ENCODE assay signal across 27 cellular contexts in the genomic region with DNA sequence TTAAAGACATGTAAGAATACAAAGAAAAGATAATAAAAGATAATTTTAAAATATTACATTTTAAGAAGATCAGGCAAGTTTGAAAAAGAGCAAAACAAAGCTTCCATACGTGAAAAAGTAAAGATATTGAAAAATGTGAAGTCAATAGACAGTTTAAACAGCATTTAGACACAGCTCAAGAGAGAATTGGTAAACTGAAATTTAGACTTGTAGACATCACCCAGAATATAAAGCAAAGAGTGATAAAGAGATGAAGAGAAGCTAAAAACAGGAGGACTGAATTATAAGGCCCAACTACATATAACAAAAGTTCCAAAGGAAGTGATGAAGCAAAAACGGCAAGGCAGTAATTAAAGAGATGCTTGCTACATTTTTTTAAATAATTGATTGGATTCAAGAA. TPM values are rescaled to one million over a fixed set of nuclear protein-coding genes. Genes with fewer than 3 reads are reported as not detected.
"Had no signal": no experiment of that assay in that cellular context is flagged by ENCODE, and none has a peak within 500 bp of the region (broad histone marks: within the 10 kb centered on the region; RNA-seq: fewer than 3 reads in every experiment).

No MANE protein-coding gene starts in this region.

- FAIRE-seq: keratinocyte, pancreas had no signal

- H3K9me3 ChIP-seq: pancreas, testis, thyroid gland, transverse colon, upper lobe of left lung, vagina had no signal

- H3K36me3 ChIP-seq: left lung, pancreas, stomach, thyroid gland, transverse colon, upper lobe of left lung, vagina had no signal

- H3K27ac ChIP-seq: left lung, pancreas, psoas muscle, stomach, testis, thyroid gland, upper lobe of left lung, vagina had no signal

- H3K27me3 Mint-ChIP-seq: naive thymus-derived CD8-positive, alpha-beta T cell had no signal

- H3K4me1 ChIP-seq: left lung, pancreas, psoas muscle, stomach, testis, thyroid gland, upper lobe of left lung, vagina had no signal

- H3K27me3 ChIP-seq: left lung, stomach, testis, thyroid gland, transverse colon, upper lobe of left lung, vagina had no signal

- H3K4me3 ChIP-seq: left lung, lung, pancreas, psoas muscle, stomach, testis, thyroid gland, transverse colon, upper lobe of left lung, vagina had no signal

- DNase-seq: head of caudate nucleus; hippocampal formation; left colon; left lung; mesendoderm; naive thymus-derived CD8-positive, alpha-beta T cell; nucleus accumbens; pancreas; posterior cingulate gyrus; psoas muscle; right cardiac atrium; stimulated activated CD4-positive, alpha-beta T cell treated with anti-CD3 and anti-CD28 coated beads, Interleukin-12 subunit alpha, Interleukin-12 subunit beta, amount 100 ng/mL, for 4 hours; stimulated activated CD4-positive, alpha-beta T cell treated with anti-CD3 and anti-CD28 coated beads, Interleukin-15, amount 100 ng/mL, for 24 hours; stimulated activated CD4-positive, alpha-beta T cell treated with anti-CD3 and anti-CD28 coated beads, Interleukin-2, amount 100 ng/mL, for 24 hours; stimulated activated CD4-positive, alpha-beta T cell treated with anti-CD3 and anti-CD28 coated beads, Interleukin-4, amount 100 ng/mL, for 1 hour; stimulated activated naive B cell treated with anti-CD40 and anti-IgM and Interleukin-4, amounts not matched to agents 10 μg/mL and 1 μg/mL and 100 μg/mL, for 72 hours; stimulated activated naive CD8-positive, alpha-beta T cell treated with anti-CD3 and anti-CD28 coated beads, Interleukin-15, Interleukin-2, amounts not matched to agents 100 U/mL and 50 U/mL, for 24 hours; stomach; testis; thyroid gland; transverse colon; upper lobe of left lung had no signal

- H3K27ac Mint-ChIP-seq: mesothelial cell of epicardium; naive thymus-derived CD8-positive, alpha-beta T cell; stimulated activated naive B cell treated with anti-CD40 and anti-IgM and Interleukin-4, amounts not matched to agents 10 μg/mL and 1 μg/mL and 100 μg/mL, for 72 hours had no signal

- H3K4me3 Mint-ChIP-seq: mesothelial cell of epicardium; naive thymus-derived CD8-positive, alpha-beta T cell; neural crest cell; stimulated activated naive B cell treated with anti-CD40 and anti-IgM and Interleukin-4, amounts not matched to agents 10 μg/mL and 1 μg/mL and 100 μg/mL, for 72 hours had no signal

- H3K36me3 Mint-ChIP-seq: stimulated activated naive B cell treated with anti-CD40 and anti-IgM and Interleukin-4, amounts not matched to agents 10 μg/mL and 1 μg/mL and 100 μg/mL, for 72 hours had no signal

- H3K4me1 Mint-ChIP-seq: naive thymus-derived CD8-positive, alpha-beta T cell; stimulated activated naive B cell treated with anti-CD40 and anti-IgM and Interleukin-4, amounts not matched to agents 10 μg/mL and 1 μg/mL and 100 μg/mL, for 72 hours had no signal

RNA-seq across cellular contexts. Expression of a gene that starts 13.8 kb away (rescaled TPM):
- polyA plus RNA-seq: naive thymus-derived CD8-positive, alpha-beta T cell had no signal
